Comparison of ENCODE assay signal across 19 cellular contexts in genomic region chr19:55491546-55492360, GRCh38. TPM values are rescaled to one million over a fixed set of nuclear protein-coding genes. Genes with fewer than 3 reads are reported as not detected.
DNase-seq lines count a peak whose midpoint lies in the region; ATAC-seq and TF ChIP-seq lines count a peak whose summit lies in the region.
"Had no signal": no experiment of that assay in that cellular context is flagged by ENCODE, and none has a peak within 500 bp of the region (broad histone marks: within the 10 kb centered on the region; RNA-seq: fewer than 3 reads in every experiment).

No MANE protein-coding gene starts in this region.

- no peak overlapping the region for H3K27ac Mint-ChIP-seq in activated CD4-positive, alpha-beta T cell treated with anti-CD3 and anti-CD28 coated beads, Interleukin-2, amount 10 ng/mL, durations not matched to agents 24 days and 14 days
- H3K27ac Mint-ChIP-seq: activated naive CD8-positive, alpha-beta T cell treated with anti-CD3 and anti-CD28 coated beads, Interleukin-2, amount 50 U/mL, for 24 hours; activated T-helper 1 cell treated with anti-CD3 and anti-CD28 coated beads, Interleukin-12 subunit alpha, Interleukin-12 subunit beta, Interleukin-2, Interleukin-4 antibody, amounts not matched to agents 30 ng/mL and 10 ng/mL and 1 ng/mL, durations not matched to agents 14 hours and 24 hours and 36 hours; memory B cell had no signal

- H3K4me3 ChIP-seq in H7 (ENCODE audit: insufficient read depth, low read depth, low read length) (no peak overlapping the region), gastroesophageal sphincter (no peak overlapping the region), rectal smooth muscle tissue (ENCODE audit: low read length) (no peak overlapping the region)

- H3K36me3 Mint-ChIP-seq in activated CD4-positive, alpha-beta T cell treated with anti-CD3 and anti-CD28 coated beads, Interleukin-2, amount 10 ng/mL, durations not matched to agents 24 days and 14 days (ENCODE audit: low read depth), result no peaks in the 10 kb centered on the region
- H3K36me3 Mint-ChIP-seq: memory B cell had no signal

- H3K27ac ChIP-seq in RWPE1 (peak overlapping the region; percentile 99), gastroesophageal sphincter (peak overlapping the region; percentile 5 to 99 (median 96)), rectal smooth muscle tissue (ENCODE audit: low read depth, low read length) (peak overlapping the region; percentile 76)

- CTCF ChIA-PET in RWPE1 (lab: Yijun Ruan, JAX), result interaction anchor here (0.6 to 1.7 kb wide), 3 partner anchors 12 to 211 kb away, joined by 3 to 11 read pairs (median 3); no protein-coding TSS in a partner anchor

- TF ChIP-seq CTCF in RWPE1 (conservative IDR thresholded peaks at IDR 0.05; ENCODE audit: low read depth), result no peak
- no peak for TF ChIP-seq CTCF in gastroesophageal sphincter (IDR thresholded peaks at IDR 0.05)

- H3K9me3 ChIP-seq in gastroesophageal sphincter, result no peaks in the 10 kb centered on the region

- H3K4me1 ChIP-seq in gastroesophageal sphincter, result peaks cover 0 to 81% (median 31%) of the 10 kb centered on the region in 3 donors
- peaks cover 33% of the 10 kb centered on the region for H3K4me1 ChIP-seq in rectal smooth muscle tissue (ENCODE audit: control insufficient read depth, insufficient read depth, low read length)

- peaks cover 3% of the 10 kb centered on the region for H3K27me3 Mint-ChIP-seq in activated CD4-positive, alpha-beta T cell treated with anti-CD3 and anti-CD28 coated beads, Interleukin-2, amount 10 ng/mL, durations not matched to agents 24 days and 14 days

- no peaks in the 10 kb centered on the region for H3K36me3 ChIP-seq in H7 (replicated peaks; ENCODE audit: control insufficient read depth, insufficient read depth, low read length)
- no peaks in the 10 kb centered on the region for H3K36me3 ChIP-seq in gastroesophageal sphincter
- H3K36me3 ChIP-seq in rectal smooth muscle tissue (ENCODE audit: control insufficient read depth, insufficient read depth, low read length), result no peaks in the 10 kb centered on the region

- POLR2A ChIA-PET in RWPE1 (lab: Yijun Ruan, JAX; ENCODE audit: low non-redundant PET), result interaction anchor here (0.6 kb wide), 1 partner anchor 133 kb away, joined by 3 read pairs; the partner anchor contains the start of gene ZNF784

- WGBS in gastroesophageal sphincter (ENCODE audit: low coverage in 1 of 2), 2 donors, result 30 to 40% methylated on average over 2 of the region's 24 CpGs

- no peak overlapping the region for H3K4me3 Mint-ChIP-seq in activated CD4-positive, alpha-beta T cell treated with anti-CD3 and anti-CD28 coated beads, Interleukin-2, amount 10 ng/mL, durations not matched to agents 24 days and 14 days
- H3K4me3 Mint-ChIP-seq: activated naive CD8-positive, alpha-beta T cell treated with anti-CD3 and anti-CD28 coated beads, Interleukin-2, amount 50 U/mL, for 24 hours; activated T-helper 1 cell treated with anti-CD3 and anti-CD28 coated beads, Interleukin-12 subunit alpha, Interleukin-12 subunit beta, Interleukin-2, Interleukin-4 antibody, amounts not matched to agents 30 ng/mL and 10 ng/mL and 1 ng/mL, durations not matched to agents 14 hours and 24 hours and 36 hours; memory B cell; stimulated activated naive CD8-positive, alpha-beta T cell treated with anti-CD3 and anti-CD28 coated beads, Interleukin-15, amount 100 ng/mL, for 72 hours had no signal

- TF ChIP-seq EP300 in gastroesophageal sphincter (IDR thresholded peaks at IDR 0.05), result no peak

- no peak for TF ChIP-seq POLR2A in gastroesophageal sphincter (IDR thresholded peaks at IDR 0.05)

- ATAC-seq in gastroesophageal sphincter, result no peak
- ATAC-seq: activated CD4-positive, CD25-positive, alpha-beta regulatory T cell treated with anti-CD3 and anti-CD28 coated beads, Interleukin-2, amount 50 U/mL, for 24 hours; activated naive CD8-positive, alpha-beta T cell treated with anti-CD3 and anti-CD28 coated beads, Interleukin-2, amount 50 U/mL, for 24 hours; stimulated activated naive CD8-positive, alpha-beta T cell treated with anti-CD3 and anti-CD28 coated beads, Interleukin-15, amount 100 ng/mL, for 72 hours had no signal

- H3K27me3 ChIP-seq in H7 (ENCODE audit: control insufficient read depth, insufficient read depth, low read length) (no peaks in the 10 kb centered on the region), gastroesophageal sphincter (no peaks in the 10 kb centered on the region), rectal smooth muscle tissue (ENCODE audit: control insufficient read depth, insufficient read depth, low read length) (no peaks in the 10 kb centered on the region)

- H3K4me1 Mint-ChIP-seq in activated CD4-positive, alpha-beta T cell treated with anti-CD3 and anti-CD28 coated beads, Interleukin-2, amount 10 ng/mL, durations not matched to agents 24 days and 14 days, result peaks cover 7% of the 10 kb centered on the region

- DNase-seq in H7 (peak; percentile 48), RWPE1 (ENCODE audit: low spot score) (no peak), SKM-1 treated with dmso at 0.1 percent for 144 hours (lab: John Stamatoyannopoulos, UW; ENCODE audit: unreplicated experiment) (no peak), SIG-M5 (lab: John Stamatoyannopoulos, UW) (no peak)
- no peak for DNase-seq in stimulated activated CD4-positive, alpha-beta T cell treated with anti-CD3 and anti-CD28 coated beads, Interleukin-4, amount 100 ng/mL, for 4 hours
- DNase-seq in activated CD4-positive, alpha-beta T cell treated with anti-CD3 and anti-CD28 coated beads, Interleukin-2, amount 10 ng/mL, durations not matched to agents 24 days and 14 days, result no peak
- DNase-seq: activated CD8-positive, alpha-beta memory T cell treated with anti-CD3 and anti-CD28 coated beads for 24 hours; activated naive CD8-positive, alpha-beta T cell treated with anti-CD3 and anti-CD28 coated beads, Interleukin-2, amount 50 U/mL, for 24 hours; Calu3; central memory CD4-positive, alpha-beta T cell; effector CD8-positive, alpha-beta T cell; Karpas-422; stimulated activated naive CD8-positive, alpha-beta T cell treated with anti-CD3 and anti-CD28 coated beads, Interleukin-15, amount 100 ng/mL, for 72 hours had no signal

- H3K9ac ChIP-seq in rectal smooth muscle tissue (ENCODE audit: low read length), result no peak overlapping the region

- no peaks in the 10 kb centered on the region for H3K9me3 Mint-ChIP-seq in activated CD4-positive, alpha-beta T cell treated with anti-CD3 and anti-CD28 coated beads, Interleukin-2, amount 10 ng/mL, durations not matched to agents 24 days and 14 days
- H3K9me3 Mint-ChIP-seq: activated naive CD8-positive, alpha-beta T cell treated with anti-CD3 and anti-CD28 coated beads, Interleukin-2, amount 50 U/mL, for 24 hours; activated T-helper 1 cell treated with anti-CD3 and anti-CD28 coated beads, Interleukin-12 subunit alpha, Interleukin-12 subunit beta, Interleukin-2, Interleukin-4 antibody, amounts not matched to agents 30 ng/mL and 10 ng/mL and 1 ng/mL, durations not matched to agents 14 hours and 24 hours and 36 hours; memory B cell; stimulated activated naive CD8-positive, alpha-beta T cell treated with anti-CD3 and anti-CD28 coated beads, Interleukin-15, amount 100 ng/mL, for 72 hours had no signal

- intact Hi-C loops in activated CD4-positive, alpha-beta T cell treated with anti-CD3 and anti-CD28 coated beads, Interleukin-2, amount 10 ng/mL, durations not matched to agents 24 days and 14 days (cut with micrococcal nuclease), result no loop called here

RNA-seq across cellular contexts. Expression of gene SSC5D, which starts 3.5 kb away (rescaled TPM):
- 0.48 and 0.87 TPM in 2 replicates for total RNA-seq in H7 (2014; rRNA removed; shearing (Covaris generic))
- total RNA-seq in gastroesophageal sphincter, result 10 to 100 TPM in 3 of 4 donors, 1 to 10 TPM in 1; 6.3 to 39.2 (median 23.5) TPM
- 0.19 and 0.21 TPM in 2 replicates for total RNA-seq in activated CD4-positive, alpha-beta T cell treated with anti-CD3 and anti-CD28 coated beads, Interleukin-2, amount 10 ng/mL, durations not matched to agents 24 days and 14 days

RNA-seq across cellular contexts. Expression of gene NAT14, which starts 6.8 kb away (rescaled TPM):
- 56.0 and 71.2 TPM in 2 replicates for total RNA-seq in H7 (2014; rRNA removed; shearing (Covaris generic))
- total RNA-seq in gastroesophageal sphincter, result 10 to 100 TPM in 1 of 4 donors, 1 to 10 TPM in 3; 7.4 to 14.0 (median 7.9) TPM
- 21.7 and 23.4 TPM in 2 replicates for total RNA-seq in activated CD4-positive, alpha-beta T cell treated with anti-CD3 and anti-CD28 coated beads, Interleukin-2, amount 10 ng/mL, durations not matched to agents 24 days and 14 days

RNA-seq across cellular contexts. Expression of gene ZNF628, which starts 15.3 kb away (rescaled TPM):
- 5.8 and 8.1 TPM in 2 replicates for total RNA-seq in H7 (2014; rRNA removed; shearing (Covaris generic))
- 10 to 100 TPM in 1 of 4 donors, 1 to 10 TPM in 3; 2.4 to 13.0 (median 4.9) TPM for total RNA-seq in gastroesophageal sphincter
- total RNA-seq in activated CD4-positive, alpha-beta T cell treated with anti-CD3 and anti-CD28 coated beads, Interleukin-2, amount 10 ng/mL, durations not matched to agents 24 days and 14 days, result 8.8 and 10.0 TPM in 2 replicates

RNA-seq across cellular contexts. Expression of gene C19orf85, which starts 27.2 kb away (rescaled TPM):
- 1.6 and 3.7 TPM in 2 replicates for total RNA-seq in H7 (2014; rRNA removed; shearing (Covaris generic))
- not detected for total RNA-seq in gastroesophageal sphincter
- not detected in 2 replicates for total RNA-seq in activated CD4-positive, alpha-beta T cell treated with anti-CD3 and anti-CD28 coated beads, Interleukin-2, amount 10 ng/mL, durations not matched to agents 24 days and 14 days
- total RNA-seq: activated T-helper 1 cell treated with anti-CD3 and anti-CD28 coated beads, Interleukin-12 subunit alpha, Interleukin-12 subunit beta, Interleukin-2, Interleukin-4 antibody, amounts not matched to agents 30 ng/mL and 10 ng/mL and 1 ng/mL, durations not matched to agents 14 hours and 24 hours and 36 hours; Calu3; OCI-LY7 had no signal

RNA-seq across cellular contexts. Expression of gene ISOC2, which starts 30.3 kb away (rescaled TPM):
- 178 and 185 TPM in 2 replicates for total RNA-seq in H7 (2014; rRNA removed; shearing (Covaris generic))
- 10 to 100 TPM; 39.0 to 78.5 (median 63.8) TPM for total RNA-seq in gastroesophageal sphincter
- total RNA-seq in activated CD4-positive, alpha-beta T cell treated with anti-CD3 and anti-CD28 coated beads, Interleukin-2, amount 10 ng/mL, durations not matched to agents 24 days and 14 days, result 34.2 and 35.2 TPM in 2 replicates
